In the genomic region with DNA sequence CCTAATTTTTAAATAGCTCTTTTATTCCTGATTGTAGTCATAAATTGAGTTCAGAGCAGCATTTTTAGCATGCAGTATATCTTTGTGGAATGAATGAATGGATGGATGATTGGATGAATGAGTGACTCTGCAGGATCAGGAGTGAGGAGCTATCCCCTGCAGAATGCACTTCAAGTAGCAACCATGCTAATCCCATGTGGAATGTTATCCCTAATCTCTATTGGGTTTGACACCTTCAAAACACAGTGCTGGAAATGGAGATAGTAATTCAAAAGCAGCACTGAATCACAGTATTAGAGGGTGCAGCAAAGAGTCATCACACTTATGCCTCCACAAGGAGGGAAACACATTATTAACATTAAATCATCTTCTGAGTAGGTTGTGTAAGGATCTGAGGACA, we compare ENCODE assay signal across 35 cellular contexts.
"Had no signal": no experiment of that assay in that cellular context is flagged by ENCODE, and none has a peak within 500 bp of the region (broad histone marks: within the 10 kb centered on the region; RNA-seq: fewer than 3 reads in every experiment).

No MANE protein-coding gene starts in this region.

- H3K27ac ChIP-seq: ascending aorta, cardiac muscle cell, VCaP had no signal

- H3K27me3 ChIP-seq: ascending aorta, cardiac muscle cell had no signal

- H3K4me1 Mint-ChIP-seq: activated B cell treated with CpG ODN at 0.5 μM for 24 hours; activated CD4-positive, alpha-beta memory T cell treated with anti-CD3 and anti-CD28 coated beads, Interleukin-2, amount 10 ng/mL, durations not matched to agents 7 days and 5 days; activated CD4-positive, alpha-beta T cell treated with anti-CD3 and anti-CD28 coated beads, Interleukin-2, amount 10 ng/mL, durations not matched to agents 24 days and 14 days; activated CD8-positive, alpha-beta memory T cell treated with anti-CD3 and anti-CD28 coated beads, Interleukin-2, amount 10 ng/mL, durations not matched to agents 7 days and 5 days; activated naive CD4-positive, alpha-beta T cell treated with anti-CD3 and anti-CD28 coated beads, Interleukin-2, amount 10 ng/mL, durations not matched to agents 7 days and 5 days; activated naive CD4-positive, alpha-beta T cell treated with anti-CD3 and anti-CD28 coated beads, Interleukin-2, amount 50 U/mL, for 24 hours; activated naive CD8-positive, alpha-beta T cell treated with anti-CD3 and anti-CD28 coated beads, Interleukin-2, amount 10 ng/mL, durations not matched to agents 7 days and 5 days; activated naive CD8-positive, alpha-beta T cell treated with anti-CD3 and anti-CD28 coated beads, Interleukin-2, amount 50 U/mL, for 24 hours; brain; central memory CD8-positive, alpha-beta T cell had no signal

- H3K4me3 Mint-ChIP-seq: activated B cell treated with CpG ODN at 0.5 μM for 24 hours; activated CD4-positive, alpha-beta memory T cell treated with anti-CD3 and anti-CD28 coated beads, Interleukin-2, amount 10 ng/mL, durations not matched to agents 7 days and 5 days; activated CD4-positive, alpha-beta T cell treated with anti-CD3 and anti-CD28 coated beads, Interleukin-2, amount 10 ng/mL, durations not matched to agents 24 days and 14 days; activated CD8-positive, alpha-beta memory T cell treated with anti-CD3 and anti-CD28 coated beads, Interleukin-2, amount 10 ng/mL, durations not matched to agents 7 days and 5 days; activated CD8-positive, alpha-beta T cell treated with anti-CD3 and anti-CD28 coated beads, Interleukin-2, amount 10 ng/mL, durations not matched to agents 7 days and 5 days; activated naive CD4-positive, alpha-beta T cell treated with anti-CD3 and anti-CD28 coated beads, Interleukin-2, amount 10 ng/mL, durations not matched to agents 7 days and 5 days; activated naive CD4-positive, alpha-beta T cell treated with anti-CD3 and anti-CD28 coated beads, Interleukin-2, amount 50 U/mL, for 24 hours; activated naive CD8-positive, alpha-beta T cell; activated naive CD8-positive, alpha-beta T cell treated with anti-CD3 and anti-CD28 coated beads, Interleukin-2, amount 10 ng/mL, durations not matched to agents 7 days and 5 days; activated naive CD8-positive, alpha-beta T cell treated with anti-CD3 and anti-CD28 coated beads, Interleukin-2, amount 50 U/mL, for 24 hours; activated T-cell treated with anti-CD3 and anti-CD28 coated beads, Interleukin-2, amount 50 U/mL, for 24 hours; brain; central memory CD8-positive, alpha-beta T cell; T-helper 1 cell treated with Interleukin-12 subunit alpha and Interleukin-12 subunit beta and Interleukin-4 antibody, amounts not matched to agents 30 μg/mL and 1 μg/mL, for 36 hours; T-helper 2 cell treated with Interferon-gamma antibody and Interleukin-4, amounts not matched to agents 5 μg/mL and 100 μg/mL, for 36 hours had no signal

- H3K27ac Mint-ChIP-seq: activated B cell treated with CpG ODN at 0.5 μM for 24 hours; activated CD4-positive, alpha-beta memory T cell treated with anti-CD3 and anti-CD28 coated beads, Interleukin-2, amount 10 ng/mL, durations not matched to agents 7 days and 5 days; activated CD4-positive, alpha-beta T cell treated with anti-CD3 and anti-CD28 coated beads, Interleukin-2, amount 10 ng/mL, durations not matched to agents 24 days and 14 days; activated CD8-positive, alpha-beta memory T cell treated with anti-CD3 and anti-CD28 coated beads, Interleukin-2, amount 10 ng/mL, durations not matched to agents 7 days and 5 days; activated CD8-positive, alpha-beta T cell treated with anti-CD3 and anti-CD28 coated beads, Interleukin-2, amount 10 ng/mL, durations not matched to agents 7 days and 5 days; activated naive CD4-positive, alpha-beta T cell treated with anti-CD3 and anti-CD28 coated beads, Interleukin-2, amount 10 ng/mL, durations not matched to agents 7 days and 5 days; activated naive CD4-positive, alpha-beta T cell treated with anti-CD3 and anti-CD28 coated beads, Interleukin-2, amount 50 U/mL, for 24 hours; activated naive CD8-positive, alpha-beta T cell; activated naive CD8-positive, alpha-beta T cell treated with anti-CD3 and anti-CD28 coated beads, Interleukin-2, amount 10 ng/mL, durations not matched to agents 7 days and 5 days; activated naive CD8-positive, alpha-beta T cell treated with anti-CD3 and anti-CD28 coated beads, Interleukin-2, amount 50 U/mL, for 24 hours; activated T-cell treated with anti-CD3 and anti-CD28 coated beads, Interleukin-2, amount 50 U/mL, for 24 hours; activated T-helper 2 cell treated with anti-CD3 and anti-CD28 coated beads, Interferon-gamma antibody, Interleukin-2, Interleukin-4, amounts not matched to agents 10 μg/mL and 5 μg/mL and 100 μg/mL, durations not matched to agents 14 hours and 24 hours and 36 hours; brain; T-helper 1 cell treated with Interleukin-12 subunit alpha and Interleukin-12 subunit beta and Interleukin-4 antibody, amounts not matched to agents 30 μg/mL and 1 μg/mL, for 36 hours; T-helper 2 cell treated with Interferon-gamma antibody and Interleukin-4, amounts not matched to agents 5 μg/mL and 100 μg/mL, for 36 hours had no signal

- H3K27me3 Mint-ChIP-seq: activated B cell treated with CpG ODN at 0.5 μM for 24 hours; activated CD4-positive, alpha-beta memory T cell treated with anti-CD3 and anti-CD28 coated beads, Interleukin-2, amount 10 ng/mL, durations not matched to agents 7 days and 5 days; activated CD4-positive, alpha-beta T cell treated with anti-CD3 and anti-CD28 coated beads, Interleukin-2, amount 10 ng/mL, durations not matched to agents 24 days and 14 days; activated CD8-positive, alpha-beta memory T cell treated with anti-CD3 and anti-CD28 coated beads, Interleukin-2, amount 10 ng/mL, durations not matched to agents 7 days and 5 days; activated naive CD4-positive, alpha-beta T cell treated with anti-CD3 and anti-CD28 coated beads, Interleukin-2, amount 10 ng/mL, durations not matched to agents 7 days and 5 days; activated naive CD8-positive, alpha-beta T cell; activated naive CD8-positive, alpha-beta T cell treated with anti-CD3 and anti-CD28 coated beads, Interleukin-2, amount 10 ng/mL, durations not matched to agents 7 days and 5 days; activated naive CD8-positive, alpha-beta T cell treated with anti-CD3 and anti-CD28 coated beads, Interleukin-2, amount 50 U/mL, for 24 hours; activated T-cell treated with anti-CD3 and anti-CD28 coated beads, Interleukin-2, amount 50 U/mL, for 24 hours; central memory CD8-positive, alpha-beta T cell had no signal

- H3K36me3 ChIP-seq: ascending aorta, cardiac muscle cell had no signal

- H3K4me1 ChIP-seq: ascending aorta had no signal

- H3K9me3 ChIP-seq: ascending aorta had no signal

- H3K36me3 Mint-ChIP-seq: activated CD8-positive, alpha-beta memory T cell treated with anti-CD3 and anti-CD28 coated beads, Interleukin-2, amount 10 ng/mL, durations not matched to agents 7 days and 5 days; activated naive CD4-positive, alpha-beta T cell treated with anti-CD3 and anti-CD28 coated beads, Interleukin-2, amount 10 ng/mL, durations not matched to agents 7 days and 5 days; activated naive CD8-positive, alpha-beta T cell; activated naive CD8-positive, alpha-beta T cell treated with anti-CD3 and anti-CD28 coated beads, Interleukin-2, amount 10 ng/mL, durations not matched to agents 7 days and 5 days; brain had no signal

- H3K9me3 Mint-ChIP-seq: activated T-cell treated with anti-CD3 and anti-CD28 coated beads, Interleukin-2, amount 50 U/mL, for 24 hours had no signal

- H3K4me3 ChIP-seq: ascending aorta, cardiac muscle cell had no signal

- DNase-seq: activated B cell treated with CpG ODN at 0.5 μM for 24 hours; activated CD4-positive, alpha-beta memory T cell treated with anti-CD3 and anti-CD28 coated beads, Interleukin-2, amount 10 ng/mL, durations not matched to agents 7 days and 5 days; activated CD4-positive, alpha-beta T cell treated with anti-CD3 and anti-CD28 coated beads for 4 hours; activated CD4-positive, alpha-beta T cell treated with anti-CD3 and anti-CD28 coated beads, Interleukin-2, amount 10 ng/mL, durations not matched to agents 24 days and 14 days; activated CD4-positive, alpha-beta T cell treated with anti-CD3 and anti-CD28 coated beads, Interleukin-2, amount 50 U/mL, for 1 hour; activated CD4-positive, alpha-beta T cell treated with anti-CD3 and anti-CD28 coated beads, Interleukin-2, amount 50 U/mL, for 4 hours; activated CD4-positive, CD25-positive, alpha-beta regulatory T cell treated with anti-CD3 and anti-CD28 coated beads, Interleukin-2, amount 50 U/mL, for 72 hours; activated CD8-positive, alpha-beta memory T cell treated with anti-CD3 and anti-CD28 coated beads for 24 hours; activated CD8-positive, alpha-beta memory T cell treated with anti-CD3 and anti-CD28 coated beads, Interleukin-2, amount 10 ng/mL, durations not matched to agents 7 days and 5 days; activated CD8-positive, alpha-beta memory T cell treated with anti-CD3 and anti-CD28 coated beads, Interleukin-2, amount 50 U/mL, for 48 hours; activated CD8-positive, alpha-beta T cell treated with anti-CD3 and anti-CD28 coated beads, Interleukin-2, amount 10 ng/mL, durations not matched to agents 7 days and 5 days; activated effector memory CD4-positive, alpha-beta T cell treated with Interleukin-2 at 50 U/mL for 16 hours; activated gamma-delta T cell; activated naive CD4-positive, alpha-beta T cell treated with anti-CD3 and anti-CD28 coated beads, Interleukin-2, amount 10 ng/mL, durations not matched to agents 7 days and 5 days; activated naive CD4-positive, alpha-beta T cell treated with Interleukin-2 at 50 U/mL for 16 hours; activated naive CD8-positive, alpha-beta T cell treated with anti-CD3 and anti-CD28 coated beads, Interleukin-2, amount 10 ng/mL, durations not matched to agents 7 days and 5 days; activated naive CD8-positive, alpha-beta T cell treated with anti-CD3 and anti-CD28 coated beads, Interleukin-2, amount 50 U/mL, for 24 hours; activated T-cell treated with anti-CD3 and anti-CD28 coated beads, Interleukin-2, amount 50 U/mL, for 24 hours; activated T-cell treated with anti-CD3 and anti-CD28 coated beads, Interleukin-2, amount 50 U/mL, for 48 hours; amygdala; anterior cingulate cortex; caudate nucleus; T-helper 1 cell; T-helper 2 cell; T-helper 9 cell had no signal
